In genomic region chr3:143963946-143964345, GRCh38 we compare ENCODE assay signal across 20 cellular contexts. TPM values are rescaled to one million over a fixed set of nuclear protein-coding genes. Genes with fewer than 3 reads are reported as not detected.
DNase-seq lines count a peak whose midpoint lies in the region; ATAC-seq, FAIRE-seq and TF ChIP-seq lines count a peak whose summit lies in the region.
"Had no signal": no experiment of that assay in that cellular context is flagged by ENCODE, and none has a peak within 500 bp of the region (broad histone marks: within the 10 kb centered on the region; RNA-seq: fewer than 3 reads in every experiment).

No MANE protein-coding gene starts in this region.

- H3K79me2 ChIP-seq in K562 (ENCODE audit: control insufficient read depth, insufficient read depth, low read length), result no peaks in the 10 kb centered on the region

- H3K9me3 Mint-ChIP-seq in CD14-positive monocyte, result peaks cover 3 to 15% (median 9%) of the 10 kb centered on the region in 7 donors
- H3K9me3 Mint-ChIP-seq: HFFc6 had no signal

- H3K4me1 ChIP-seq in K562 (replicated peaks in 1 of 2; ENCODE audit: control insufficient read depth in 2 of 2, insufficient read depth in 2 of 2, low read length in 2 of 2), result no peaks in the 10 kb centered on the region
- no peaks in the 10 kb centered on the region for H3K4me1 ChIP-seq in stomach

- no peaks in the 10 kb centered on the region for H3K36me3 ChIP-seq in K562 (ENCODE audit: control insufficient read depth, insufficient read depth, low read length)
- H3K36me3 ChIP-seq in stomach, result no peaks in the 10 kb centered on the region
- H3K36me3 ChIP-seq: MG63 had no signal

- BruUV-seq in K562 (replicated peaks; lab: Mats Ljungman, UMichigan), result no TSS peak

- intact Hi-C loops in CD14-positive monocyte (cut with micrococcal nuclease) (no loop called here), K562 (cut with micrococcal nuclease) (no loop called here), stomach (cut with DNase I; ENCODE audit: low total_unique reads) (no loop called here)

- TF ChIP-seq POLR2A in K562 (conservative IDR thresholded peaks at IDR 0.05) (no peak), stomach (IDR thresholded peaks at IDR 0.05) (no peak)

- in situ Hi-C loops in K562 (cut with MboI), result no loop called here

- POLR2A ChIA-PET in K562 (lab: Yijun Ruan, JAX), result no interaction called here

- no peaks in the 10 kb centered on the region for H3K9me1 ChIP-seq in K562 (ENCODE audit: control insufficient read depth, insufficient read depth, low read length)

- H3K4me1 Mint-ChIP-seq in CD14-positive monocyte, result peaks cover 8% of the 10 kb centered on the region

- DNase-seq in CD14-positive monocyte (ENCODE audit: low spot score) (peak; percentile 57), HS-5 (ENCODE audit: low read depth) (peak; percentile 26), K562 (ENCODE audit: extremely low read depth in 1 of 4, low spot score in 3 of 4) (no peak), fibroblast of the aortic adventitia (ENCODE audit: low read depth) (peak; percentile 2), substantia nigra (lab: John Stamatoyannopoulos, UW) (no peak), C1 segment of cervical spinal cord (lab: John Stamatoyannopoulos, UW) (no peak), stomach (no peak)
- DNase-seq: DMS79, HFFc6, IMR-90, Karpas-422, MG63, NCI-H1105, NCI-H1694, OCI-M1, SHP77 treated with DMSO at 0.1 percent for 48 hours, SK-N-SH had no signal

- CTCF ChIA-PET in K562 (lab: Yijun Ruan, JAX; ENCODE audit: low intra/inter-chr PET ratio), result no interaction called here

- 6% methylated on average over 5 of the region's 6 CpGs for WGBS in K562 (ENCODE audit: insufficient coverage, low coverage, missing lambda C conversion rate)
- WGBS in stomach, 5 donors, result 69 to 90% (median 82%) methylated on average over 6 of the region's 6 CpGs

- H3K27ac ChIP-seq in K562 (ENCODE audit: extremely low read depth, low read depth, low read length), result no peak overlapping the region
- H3K27ac ChIP-seq in substantia nigra (ENCODE audit: low read depth, low read length, poor library complexity, severe bottlenecking), result no peak overlapping the region
- no peak overlapping the region for H3K27ac ChIP-seq in stomach
- H3K27ac ChIP-seq: C4-2B had no signal

- TF ChIP-seq RAD21 in K562 (CRISPR knock-in tag; conservative IDR thresholded peaks at IDR 0.05 in 1 of 2, IDR thresholded peaks at IDR 0.05 in 1 of 2), result no peak

- no peak for FAIRE-seq in K562 (lab: Jason Lieb, UNC)
- FAIRE-seq: H54, HTR-8/SVneo had no signal

- H3K36me3 Mint-ChIP-seq in CD14-positive monocyte, result no peaks in the 10 kb centered on the region

- no peak overlapping the region for H3K4me3 Mint-ChIP-seq in CD14-positive monocyte
- H3K4me3 Mint-ChIP-seq: HFFc6 had no signal

- H3K27me3 ChIP-seq in K562 (ENCODE audit: control insufficient read depth in 2 of 2, insufficient read depth in 2 of 2, low read length in 2 of 2), result no peaks in the 10 kb centered on the region
- no peaks in the 10 kb centered on the region for H3K27me3 ChIP-seq in stomach
- H3K27me3 ChIP-seq: MG63 had no signal

- H3K27me3 Mint-ChIP-seq in CD14-positive monocyte (ENCODE audit: low read depth in 3 of 3), result no peaks in the 10 kb centered on the region

- no peak for ATAC-seq in K562

- H3K4me2 ChIP-seq in K562 (ENCODE audit: insufficient read depth, low read length), result no peak overlapping the region
- H3K4me2 ChIP-seq: SK-N-SH had no signal

- H3K9ac ChIP-seq in K562 (ENCODE audit: insufficient read depth in 1 of 2, low read depth in 2 of 2, low read length in 2 of 2), result no peak overlapping the region
- H3K9ac ChIP-seq: SK-N-SH had no signal

- no peak overlapping the region for H2AFZ ChIP-seq in K562 (ENCODE audit: low read depth, low read length)

- H3K4me3 ChIP-seq in K562 (no peak overlapping the region), fibroblast of the aortic adventitia (ENCODE audit: low read depth, low read length) (no peak overlapping the region), stomach (no peak overlapping the region)
- H3K4me3 ChIP-seq: MG63 had no signal

- no peaks in the 10 kb centered on the region for H4K20me1 ChIP-seq in K562 (replicated peaks; ENCODE audit: control insufficient read depth, insufficient read depth, low read length)

- no peak for TF ChIP-seq CTCF in CD14-positive monocyte (IDR thresholded peaks at IDR 0.05)
- TF ChIP-seq CTCF in K562 (IDR thresholded peaks at IDR 0.05 in 2 of 3, conservative IDR thresholded peaks at IDR 0.05 in 1 of 3; ENCODE audit: insufficient read depth in 2 of 3, low read depth in 1 of 3, low read length in 3 of 3), result no peak
- no peak for TF ChIP-seq CTCF in fibroblast of the aortic adventitia (IDR thresholded peaks at IDR 0.05; ENCODE audit: insufficient read depth, low read length)
- no peak for TF ChIP-seq CTCF in stomach (IDR thresholded peaks at IDR 0.05)

- H3K9me3 ChIP-seq in K562 (replicated peaks; ENCODE audit: control insufficient read depth, insufficient read depth, low read depth, low read length) (no peaks in the 10 kb centered on the region), stomach (peaks cover 0 to 10% (median 5%) of the 10 kb centered on the region in 4 donors)
- H3K9me3 ChIP-seq: SK-N-SH had no signal

- TF ChIP-seq EP300 in K562 (IDR thresholded peaks at IDR 0.05; ENCODE audit: low read length) (no peak), stomach (IDR thresholded peaks at IDR 0.05) (no peak)

- peak overlapping the region in 4 of 7 donors; percentile 45 to 78 (median 68) for H3K27ac Mint-ChIP-seq in CD14-positive monocyte
- H3K27ac Mint-ChIP-seq: HFFc6 had no signal

TF ChIP-seq in K562, 482 proteins besides CTCF, POLR2A, EP300 and RAD21:
- TF ChIP-seq ZNF175 (CRISPR knock-in tag; IDR thresholded peaks at IDR 0.05; ENCODE audit: low read depth) (no peak), ZNF384 (IDR thresholded peaks at IDR 0.05; ENCODE audit: low read depth, low read length) (peak; percentile 48; the same call in 1 of the 2 replicates), MAFK (IDR thresholded peaks at IDR 0.05; ENCODE audit: low read length) (no peak)

RNA-seq across cellular contexts. Expression of gene DIPK2A, which starts 7.7 kb away (rescaled TPM):
- 10 to 100 TPM; 21.4 to 26.9 TPM for polyA plus RNA-seq in CD14-positive monocyte
- total RNA-seq in K562 (2011; cell fraction: chromatin; rRNA removed; ENCODE audit: low replicate concordance), result 20.8 and 31.5 TPM in 2 replicates
- total RNA-seq in K562 (2011; cell fraction: nucleolus; rRNA removed), result 26.2 and 34.2 TPM in 2 replicates
- total RNA-seq in K562 (2011; cell fraction: nucleoplasm; rRNA removed), result 30.1 and 36.1 TPM in 2 replicates
- total RNA-seq in K562 (2014; rRNA removed), result 15.7 and 20.8 TPM in 2 replicates
- 10.0 and 11.5 TPM in 2 replicates for total RNA-seq in K562 (2014; rRNA removed; fragmentation: Illumina TruSeq; extraction: Trizol)
- total RNA-seq in K562 (2015; rRNA removed; fragmentation: Illumina TruSeq; extraction: Trizol), result 8.9 and 10.9 TPM in 2 replicates
- total RNA-seq in K562 (2021), result 10.8 and 11.1 TPM in 2 replicates
- 4.9 and 5.4 TPM in 2 replicates for polyA plus RNA-seq in K562 (2011; rRNA removed)
- 4.3 and 17.1 TPM in 2 replicates for polyA plus RNA-seq in K562 (2011; cell fraction: cytosol; rRNA removed)
- 6.7 and 11.2 TPM in 2 replicates for polyA plus RNA-seq in K562 (2011; cell fraction: nucleus; rRNA removed)
- polyA plus RNA-seq in K562 (2012), result 6.1 and 6.6 TPM in 2 replicates
- polyA plus RNA-seq in K562 (2014; fragmentation: Illumina TruSeq; extraction: Trizol), result 5.6 and 7.4 TPM in 2 replicates
- 1 to 10 TPM; 3.3 to 7.8 TPM for polyA plus RNA-seq in K562 (2014; fragmentation: Nextera tagmentation; extraction: Ambion mirVana)
- 5.4 and 6.3 TPM in 2 replicates for polyA plus RNA-seq in K562 (2014; rRNA removed)
- polyA minus RNA-seq in K562 (2011; rRNA and poly(A)+ RNA removed), result 25.3 and 28.2 TPM in 2 replicates
- polyA minus RNA-seq in K562 (2011; cell fraction: cytosol; rRNA and poly(A)+ RNA removed), result 16.2 and 16.3 TPM in 2 replicates
- 38.8 and 53.1 TPM in 2 replicates for polyA minus RNA-seq in K562 (2011; cell fraction: nucleus; rRNA and poly(A)+ RNA removed)
- total RNA-seq in fibroblast of the aortic adventitia (ENCODE audit: low replicate concordance), result 51.0 and 162 TPM in 2 replicates
- 100 to 1,000 TPM in 1 of 5 donors, 10 to 100 TPM in 4; 18.7 to 142 (median 24.3) TPM for total RNA-seq in stomach
- polyA plus RNA-seq in stomach, result 1 to 10 TPM; 3.9 to 8.5 (median 4.0) TPM

Comparison
In these comparisons a context has a peak if more than half of its experiments do, and no peak if none do; other contexts are left out.
1. DNase-seq: peak in CD14-positive monocyte (single experiment), HS-5 (single experiment) and fibroblast of the aortic adventitia (single experiment); none in K562 (0 of 4), substantia nigra (0 of 49), C1 segment of cervical spinal cord (0 of 14) and stomach (single experiment).